ENCODE assay signal across 11 cellular contexts in genomic region chr16:31707743-31708335, GRCh38.
"Had no signal": no experiment of that assay in that cellular context is flagged by ENCODE, and none has a peak within 500 bp of the region (broad histone marks: within the 10 kb centered on the region; RNA-seq: fewer than 3 reads in every experiment).

No MANE protein-coding gene starts in this region.

- DNase-seq: activated gamma-delta T cell; colonic mucosa; heart left ventricle; left colon; mammary epithelial cell; mucosa of descending colon; sigmoid colon; stimulated activated naive CD4-positive, alpha-beta T cell treated with Interleukin-2 at 50 U/mL for 16 hours; testis had no signal

- H3K4me3 Mint-ChIP-seq: natural killer cell treated with Interleukin-12 subunit alpha and Interleukin-12 subunit beta and Interleukin-15 and Interleukin-18, amount 100 ng/mL, for 72 hours had no signal

- H3K27ac ChIP-seq: colonic mucosa, heart left ventricle, sigmoid colon, testis, VCaP had no signal

- H3K9me3 Mint-ChIP-seq: natural killer cell treated with Interleukin-12 subunit alpha and Interleukin-12 subunit beta and Interleukin-15 and Interleukin-18, amount 100 ng/mL, for 72 hours had no signal

- ATAC-seq: heart left ventricle; left colon; mucosa of descending colon; natural killer cell treated with Interleukin-12 subunit alpha and Interleukin-12 subunit beta and Interleukin-15 and Interleukin-18, amount 100 ng/mL, for 72 hours had no signal

- H3K9me3 ChIP-seq: colonic mucosa, heart left ventricle, mucosa of descending colon, sigmoid colon, testis had no signal

- H3K27me3 Mint-ChIP-seq: natural killer cell treated with Interleukin-12 subunit alpha and Interleukin-12 subunit beta and Interleukin-15 and Interleukin-18, amount 100 ng/mL, for 72 hours had no signal

- H3K4me3 ChIP-seq: colonic mucosa, heart left ventricle, mucosa of descending colon, sigmoid colon, testis had no signal

- H3K27me3 ChIP-seq: colonic mucosa, heart left ventricle, sigmoid colon, testis had no signal

- H3K4me1 ChIP-seq: colonic mucosa, testis had no signal
